ENCODE assay signal across 17 cellular contexts in the genomic region with DNA sequence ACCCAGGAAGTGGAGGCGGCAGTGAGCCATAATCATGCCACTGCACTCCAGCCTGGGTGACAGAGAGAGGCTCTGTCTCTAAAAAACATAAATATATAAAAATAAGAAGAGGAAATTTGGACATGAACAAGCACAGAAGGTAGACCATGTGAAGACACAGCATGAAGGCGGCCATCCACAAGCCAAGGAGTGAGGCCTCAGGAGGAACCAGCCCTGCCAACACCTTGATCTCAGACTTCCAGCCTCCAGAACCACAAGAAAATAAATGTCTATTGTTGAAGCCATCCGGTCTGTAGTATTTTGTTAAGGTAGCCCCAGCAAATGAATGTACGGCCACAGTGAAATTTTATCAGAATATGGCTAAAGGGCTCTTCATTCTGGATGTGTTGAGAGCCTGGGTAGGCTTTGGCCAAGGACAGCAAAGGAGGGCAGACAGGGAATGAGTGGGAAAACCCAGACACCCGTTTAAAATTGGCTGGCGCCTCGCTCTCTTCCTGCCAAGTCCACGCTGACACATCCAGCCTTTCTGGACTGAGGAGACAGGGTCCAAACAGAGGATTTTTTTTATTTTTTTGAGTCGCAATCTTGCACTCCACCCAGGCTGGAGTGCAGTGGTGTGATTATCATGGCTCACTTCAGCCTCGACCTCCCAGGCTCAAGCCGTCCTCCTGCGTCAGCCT. TPM values are rescaled to one million over a fixed set of nuclear protein-coding genes. Genes with fewer than 3 reads are reported as not detected.
"Had no signal": no experiment of that assay in that cellular context is flagged by ENCODE, and none has a peak within 500 bp of the region (broad histone marks: within the 10 kb centered on the region; RNA-seq: fewer than 3 reads in every experiment).

No MANE protein-coding gene starts in this region.

- H3K9me3 ChIP-seq: gastroesophageal sphincter, heart left ventricle had no signal

- ATAC-seq: activated T-helper 17 cell treated with anti-CD3 and anti-CD28 coated beads, Interleukin-2, amount 50 U/mL, for 72 hours; gastroesophageal sphincter; heart left ventricle; naive thymus-derived CD4-positive, alpha-beta T cell; stimulated activated naive CD8-positive, alpha-beta T cell treated with anti-CD3 and anti-CD28 coated beads, Interleukin-15, Interleukin-2, amounts not matched to agents 100 U/mL and 50 U/mL, for 24 hours had no signal

- H3K4me3 ChIP-seq: gastroesophageal sphincter, heart left ventricle, neural progenitor cell had no signal

- DNase-seq: activated CD4-positive, alpha-beta T cell treated with anti-CD3 and anti-CD28 coated beads, Interleukin-2, amount 50 U/mL, for 4 hours; activated naive CD4-positive, alpha-beta T cell; activated naive CD8-positive, alpha-beta T cell treated with anti-CD3 and anti-CD28 coated beads, Interleukin-2, amount 10 ng/mL, durations not matched to agents 7 days and 5 days; effector CD4-positive, alpha-beta T cell; mesenchymal stem cell; naive thymus-derived CD4-positive, alpha-beta T cell; retina; stimulated activated CD4-positive, alpha-beta T cell treated with anti-CD3 and anti-CD28 coated beads, Interleukin-12 subunit alpha, Interleukin-12 subunit beta, amount 100 ng/mL, for 4 hours; stimulated activated CD4-positive, alpha-beta T cell treated with anti-CD3 and anti-CD28 coated beads, Interleukin-1b, Interleukin-23, amount 100 ng/mL, for 48 hours; stimulated activated CD8-positive, alpha-beta memory T cell treated with anti-CD3 and anti-CD28 coated beads, Interleukin-4, amount 100 ng/mL, for 48 hours; stimulated activated naive CD8-positive, alpha-beta T cell treated with anti-CD3 and anti-CD28 coated beads, Interleukin-15, Interleukin-2, amounts not matched to agents 100 U/mL and 50 U/mL, for 24 hours had no signal

- H3K4me2 ChIP-seq: neural progenitor cell had no signal

- H2AFZ ChIP-seq: neural progenitor cell, parathyroid adenoma had no signal

- H3K36me3 ChIP-seq: gastroesophageal sphincter, heart left ventricle, neural progenitor cell had no signal

- H3K27ac ChIP-seq: gastroesophageal sphincter, heart left ventricle, neural progenitor cell, parathyroid adenoma had no signal

- H3K27me3 ChIP-seq: neural progenitor cell had no signal

- H3K4me1 ChIP-seq: gastroesophageal sphincter, heart left ventricle, neural progenitor cell, parathyroid adenoma had no signal

- H3K79me2 ChIP-seq: parathyroid adenoma had no signal

RNA-seq across cellular contexts. Expression of gene GRID2IP, which starts 13.0 kb away (rescaled TPM):
- polyA plus RNA-seq: liver; naive thymus-derived CD4-positive, alpha-beta T cell had no signal
